Comparison of ENCODE assay signal across 17 cellular contexts in the genomic region with DNA sequence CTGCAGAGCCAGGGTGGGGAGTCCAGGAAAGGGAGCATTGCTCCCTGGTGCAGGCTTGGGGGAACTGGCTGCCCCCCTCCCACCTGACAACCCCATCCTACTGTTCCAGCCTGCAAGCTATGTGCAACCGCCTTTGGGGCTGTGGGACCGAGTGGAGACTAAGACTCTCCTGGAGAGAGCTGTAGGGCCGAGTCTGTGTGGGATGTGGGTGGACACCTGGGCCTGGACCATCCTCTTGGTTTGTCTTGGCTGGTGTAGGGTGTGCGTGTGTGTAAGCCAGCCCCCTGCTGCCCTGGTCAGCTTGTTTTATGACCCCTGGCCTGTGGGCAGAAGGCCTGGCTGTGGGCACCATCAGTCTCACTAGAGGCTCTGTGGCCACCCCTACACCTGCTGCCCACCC. TPM values are rescaled to one million over a fixed set of nuclear protein-coding genes. Genes with fewer than 3 reads are reported as not detected.
A peak's percentile ranks its signal among the peaks of the same experiment; 100 is the strongest.
DNase-seq lines count a peak whose midpoint lies in the region; ATAC-seq and TF ChIP-seq lines count a peak whose summit lies in the region.
"Had no signal": no experiment of that assay in that cellular context is flagged by ENCODE, and none has a peak within 500 bp of the region (broad histone marks: within the 10 kb centered on the region; RNA-seq: fewer than 3 reads in every experiment).

No MANE protein-coding gene starts in this region.

- peaks cover 2% of the 10 kb centered on the region for H3K4me1 Mint-ChIP-seq in stimulated activated naive CD8-positive, alpha-beta T cell treated with anti-CD3 and anti-CD28 coated beads, Interleukin-15, amount 100 ng/mL, for 72 hours

- H3K36me3 ChIP-seq in sigmoid colon (no peaks in the 10 kb centered on the region), esophagus squamous epithelium (no peaks in the 10 kb centered on the region)
- H3K36me3 ChIP-seq: BE2C had no signal

- H3K27me3 ChIP-seq in sigmoid colon (peaks cover 8 to 34% (median 18%) of the 10 kb centered on the region in 3 donors), esophagus squamous epithelium (peaks cover 0 to 36% (median 0%) of the 10 kb centered on the region in 4 donors)
- H3K27me3 ChIP-seq: BE2C had no signal

- intact Hi-C loops in sigmoid colon (cut with DNase I), result no loop called here
- intact Hi-C loops in esophagus squamous epithelium (cut with DNase I), result loop anchor here (2.0 kb wide), 1 partner anchor 105 kb away; no protein-coding TSS in a partner anchor

- peaks cover 0 to 10% (median 7%) of the 10 kb centered on the region in 4 donors for H3K4me1 ChIP-seq in sigmoid colon
- H3K4me1 ChIP-seq in esophagus squamous epithelium, result peaks cover 4 to 19% (median 11%) of the 10 kb centered on the region in 3 donors

- peak; percentile 13 for ATAC-seq in stimulated activated naive CD8-positive, alpha-beta T cell treated with anti-CD3 and anti-CD28 coated beads, Interleukin-15, amount 100 ng/mL, for 72 hours
- ATAC-seq in stimulated activated naive CD8-positive, alpha-beta T cell treated with anti-CD3 and anti-CD28 coated beads, Interleukin-15, Interleukin-2, amounts not matched to agents 100 U/mL and 50 U/mL, for 24 hours, result no peak
- ATAC-seq in HG02678 (IDR thresholded peaks at IDR 0.05; ENCODE audit: unreplicated experiment), result no peak
- ATAC-seq: CD8-positive, alpha-beta T cell; HepG2 had no signal

- H3K27ac ChIP-seq in coronary artery, result no peak overlapping the region
- no peak overlapping the region for H3K27ac ChIP-seq in sigmoid colon
- no peak overlapping the region for H3K27ac ChIP-seq in esophagus squamous epithelium
- H3K27ac ChIP-seq: C4-2B had no signal

- H3K27ac Mint-ChIP-seq in stimulated activated naive CD8-positive, alpha-beta T cell treated with anti-CD3 and anti-CD28 coated beads, Interleukin-15, amount 100 ng/mL, for 72 hours, result no peak overlapping the region
- H3K27ac Mint-ChIP-seq: CD8-positive, alpha-beta T cell; H9 had no signal

- no peaks in the 10 kb centered on the region for H3K9me3 Mint-ChIP-seq in stimulated activated naive CD8-positive, alpha-beta T cell treated with anti-CD3 and anti-CD28 coated beads, Interleukin-15, amount 100 ng/mL, for 72 hours
- H3K9me3 Mint-ChIP-seq: CD8-positive, alpha-beta T cell; H9 had no signal

- WGBS in sigmoid colon, 2 donors, result 87% methylated on average over 4 of the region's 4 CpGs
- 100% methylated on average over 1 of the region's 4 CpGs; no CpG with 5 or more reads in 1 of the 2 donors for WGBS in esophagus squamous epithelium, 2 donors

- TF ChIP-seq EP300 in sigmoid colon (IDR thresholded peaks at IDR 0.05), result no peak

- no peak for TF ChIP-seq CTCF in coronary artery (IDR thresholded peaks at IDR 0.05)
- no peak for TF ChIP-seq CTCF in sigmoid colon (IDR thresholded peaks at IDR 0.05)
- TF ChIP-seq CTCF in esophagus squamous epithelium (IDR thresholded peaks at IDR 0.05), result no peak

- H3K4me3 ChIP-seq in coronary artery (no peak overlapping the region), sigmoid colon (no peak overlapping the region), esophagus squamous epithelium (no peak overlapping the region)

- TF ChIP-seq POLR2A in sigmoid colon (IDR thresholded peaks at IDR 0.05) (no peak), esophagus squamous epithelium (IDR thresholded peaks at IDR 0.05) (no peak)

- H3K4me3 Mint-ChIP-seq in stimulated activated naive CD8-positive, alpha-beta T cell treated with anti-CD3 and anti-CD28 coated beads, Interleukin-15, amount 100 ng/mL, for 72 hours, result no peak overlapping the region
- H3K4me3 Mint-ChIP-seq: CD8-positive, alpha-beta T cell had no signal

- H3K9me3 ChIP-seq in sigmoid colon (no peaks in the 10 kb centered on the region), esophagus squamous epithelium (no peaks in the 10 kb centered on the region)
- H3K9me3 ChIP-seq: BE2C had no signal

- no peak for DNase-seq in stimulated activated naive CD8-positive, alpha-beta T cell treated with anti-CD3 and anti-CD28 coated beads, Interleukin-15, amount 100 ng/mL, for 72 hours
- no peak for DNase-seq in stimulated activated naive CD8-positive, alpha-beta T cell treated with anti-CD3 and anti-CD28 coated beads, Interleukin-15, Interleukin-2, amounts not matched to agents 100 U/mL and 50 U/mL, for 24 hours
- DNase-seq in coronary artery (ENCODE audit: low spot score) (peak; percentile 59), sigmoid colon (peak; percentile 37), esophagus squamous epithelium (lab: John Stamatoyannopoulos, UW) (no peak), middle frontal gyrus (ENCODE audit: extremely low spot score, low spot score) (no peak)
- DNase-seq: BE2C; CD8-positive, alpha-beta T cell; COR-L47; DND-41; GDM1; GOT3; H9 had no signal

- H3K27me3 Mint-ChIP-seq in stimulated activated naive CD8-positive, alpha-beta T cell treated with anti-CD3 and anti-CD28 coated beads, Interleukin-15, amount 100 ng/mL, for 72 hours, result peaks cover 29% of the 10 kb centered on the region

RNA-seq across cellular contexts. Expression of gene RAMP3, which starts 1.6 kb away (rescaled TPM):
- 10 to 100 TPM; 18.4 to 57.8 (median 33.7) TPM for total RNA-seq in sigmoid colon
- 10 to 100 TPM in 1 of 3 donors, 1 to 10 TPM in 2; 2.5 to 26.0 (median 4.8) TPM for polyA plus RNA-seq in sigmoid colon
- total RNA-seq in esophagus squamous epithelium, result 10 to 100 TPM in 2 of 4 donors, 1 to 10 TPM in 2; 7.1 to 35.9 (median 13.2) TPM
- total RNA-seq: CD8-positive, alpha-beta T cell; HepG2 had no signal
- polyA plus RNA-seq: AG04450, HepG2 had no signal

RNA-seq across cellular contexts. Expression of gene TBRG4, which starts 44.4 kb away (rescaled TPM):
- total RNA-seq in sigmoid colon (10 to 100 TPM; 40.3 to 57.1 (median 46.8) TPM), esophagus squamous epithelium (10 to 100 TPM; 52.9 to 79.5 (median 65.4) TPM)
- 10 to 100 TPM; 31.8 to 80.1 (median 44.6) TPM for polyA plus RNA-seq in sigmoid colon

Comparison
In these comparisons a context has a peak if more than half of its experiments do, and no peak if none do; other contexts are left out.
1. DNase-seq: peak in coronary artery (single experiment) and sigmoid colon (single experiment); none in stimulated activated naive CD8-positive, alpha-beta T cell treated with anti-CD3 and anti-CD28 coated beads, Interleukin-15, amount 100 ng/mL, for 72 hours (0 of 2), stimulated activated naive CD8-positive, alpha-beta T cell treated with anti-CD3 and anti-CD28 coated beads, Interleukin-15, Interleukin-2, amounts not matched to agents 100 U/mL and 50 U/mL, for 24 hours (single experiment), esophagus squamous epithelium (single experiment) and middle frontal gyrus (single experiment).